ENCODE assay signal across 2 cellular contexts in the genomic region with DNA sequence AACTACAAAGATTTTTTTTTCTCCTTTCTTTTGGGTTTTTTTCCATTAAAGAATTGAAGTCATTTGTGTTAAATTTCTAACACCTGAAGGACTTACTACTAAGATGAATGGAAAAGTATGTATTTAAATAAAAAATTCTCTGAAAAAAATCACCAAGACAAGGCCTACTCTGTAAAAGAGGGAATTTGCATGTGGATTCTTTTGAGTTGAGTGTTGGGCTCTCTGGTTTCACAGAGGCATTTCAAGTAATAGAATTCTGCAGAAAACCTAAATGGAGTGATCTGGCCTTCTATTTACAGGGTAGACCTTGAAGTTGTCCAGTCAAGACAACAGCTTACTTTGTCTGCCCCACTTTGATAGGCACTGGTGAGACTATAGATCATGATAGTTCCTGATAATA.
TF ChIP-seq lines count a peak whose summit lies in the region.

No MANE protein-coding gene starts in this region.

TF ChIP-seq in SK-N-SH, 30 proteins besides CTCF, POLR2A, EP300 and RAD21:
- TF ChIP-seq RCOR1 (IDR thresholded peaks at IDR 0.05; ENCODE audit: low read length) (no peak), GABPA (IDR thresholded peaks at IDR 0.05; ENCODE audit: low read depth) (no peak), ELF1 (IDR thresholded peaks at IDR 0.05) (0 out of 2 replicates have a peak, but pooled peaks have one; percentile 7), POLR2AphosphoS5 (IDR thresholded peaks at IDR 0.05; ENCODE audit: low read depth, low read length) (0 out of 2 replicates have a peak, but pooled peaks have one; percentile 1), MXI1 (IDR thresholded peaks at IDR 0.05; ENCODE audit: low read depth, low read length) (no peak), FOXJ3 (CRISPR knock-in tag; IDR thresholded peaks at IDR 0.05) (no peak), FOXM1 (IDR thresholded peaks at IDR 0.05; ENCODE audit: low read depth) (no peak), FOSL2 (IDR thresholded peaks at IDR 0.05; ENCODE audit: borderline replicate concordance, low read depth) (peak; percentile 50; the same call in 1 of the 2 replicates), JUND (IDR thresholded peaks at IDR 0.05) (peak; percentile 30; the same call in 1 of the 2 replicates)
- TF ChIP-seq, protein P1, sequence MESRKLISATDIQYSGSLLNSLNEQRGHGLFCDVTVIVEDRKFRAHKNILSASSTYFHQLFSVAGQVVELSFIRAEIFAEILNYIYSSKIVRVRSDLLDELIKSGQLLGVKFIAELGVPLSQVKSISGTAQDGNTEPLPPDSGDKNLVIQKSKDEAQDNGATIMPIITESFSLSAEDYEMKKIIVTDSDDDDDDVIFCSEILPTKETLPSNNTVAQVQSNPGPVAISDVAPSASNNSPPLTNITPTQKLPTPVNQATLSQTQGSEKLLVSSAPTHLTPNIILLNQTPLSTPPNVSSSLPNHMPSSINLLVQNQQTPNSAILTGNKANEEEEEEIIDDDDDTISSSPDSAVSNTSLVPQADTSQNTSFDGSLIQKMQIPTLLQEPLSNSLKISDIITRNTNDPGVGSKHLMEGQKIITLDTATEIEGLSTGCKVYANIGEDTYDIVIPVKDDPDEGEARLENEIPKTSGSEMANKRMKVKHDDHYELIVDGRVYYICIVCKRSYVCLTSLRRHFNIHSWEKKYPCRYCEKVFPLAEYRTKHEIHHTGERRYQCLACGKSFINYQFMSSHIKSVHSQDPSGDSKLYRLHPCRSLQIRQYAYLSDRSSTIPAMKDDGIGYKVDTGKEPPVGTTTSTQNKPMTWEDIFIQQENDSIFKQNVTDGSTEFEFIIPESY (IDR thresholded peaks at IDR 0.05; ENCODE audit: borderline replicate concordance, low read depth), result no peak
- TF ChIP-seq, protein P2, sequence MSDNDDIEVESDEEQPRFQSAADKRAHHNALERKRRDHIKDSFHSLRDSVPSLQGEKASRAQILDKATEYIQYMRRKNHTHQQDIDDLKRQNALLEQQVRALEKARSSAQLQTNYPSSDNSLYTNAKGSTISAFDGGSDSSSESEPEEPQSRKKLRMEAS (IDR thresholded peaks at IDR 0.05; ENCODE audit: low read depth), result no peak; the same call in 1 of the 2 replicates
- TF ChIP-seq, protein P3, sequence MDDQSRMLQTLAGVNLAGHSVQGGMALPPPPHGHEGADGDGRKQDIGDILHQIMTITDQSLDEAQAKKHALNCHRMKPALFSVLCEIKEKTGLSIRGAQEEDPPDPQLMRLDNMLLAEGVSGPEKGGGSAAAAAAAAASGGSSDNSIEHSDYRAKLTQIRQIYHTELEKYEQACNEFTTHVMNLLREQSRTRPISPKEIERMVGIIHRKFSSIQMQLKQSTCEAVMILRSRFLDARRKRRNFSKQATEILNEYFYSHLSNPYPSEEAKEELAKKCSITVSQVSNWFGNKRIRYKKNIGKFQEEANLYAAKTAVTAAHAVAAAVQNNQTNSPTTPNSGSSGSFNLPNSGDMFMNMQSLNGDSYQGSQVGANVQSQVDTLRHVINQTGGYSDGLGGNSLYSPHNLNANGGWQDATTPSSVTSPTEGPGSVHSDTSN (IDR thresholded peaks at IDR 0.05), result peak; percentile 37; the same call in 1 of the 2 replicates

TF ChIP-seq in H1, 55 proteins besides CTCF, POLR2A, EP300 and RAD21:
- no peak for TF ChIP-seq SUZ12 (IDR thresholded peaks at IDR 0.05; ENCODE audit: low read length)
- TF ChIP-seq, protein P4, sequence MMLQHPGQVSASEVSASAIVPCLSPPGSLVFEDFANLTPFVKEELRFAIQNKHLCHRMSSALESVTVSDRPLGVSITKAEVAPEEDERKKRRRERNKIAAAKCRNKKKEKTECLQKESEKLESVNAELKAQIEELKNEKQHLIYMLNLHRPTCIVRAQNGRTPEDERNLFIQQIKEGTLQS (IDR thresholded peaks at IDR 0.05; ENCODE audit: insufficient read depth, low read depth, low read length), result no peak
